Comparison of ENCODE assay signal across 10 cellular contexts in genomic region chr13:67736646-67737420, GRCh38.
DNase-seq lines count a peak whose midpoint lies in the region; ATAC-seq, FAIRE-seq and TF ChIP-seq lines count a peak whose summit lies in the region.
"Had no signal": no experiment of that assay in that cellular context is flagged by ENCODE, and none has a peak within 500 bp of the region (broad histone marks: within the 10 kb centered on the region; RNA-seq: fewer than 3 reads in every experiment).

No MANE protein-coding gene starts in this region.

- H3K27me3 ChIP-seq in pancreas = no peaks in the 10 kb centered on the region
- H3K27me3 ChIP-seq in effector memory CD4-positive, alpha-beta T cell (replicated peaks; ENCODE audit: control insufficient read depth, insufficient read depth, low read length, poor library complexity, severe bottlenecking) = no peaks in the 10 kb centered on the region

- no peak overlapping the region for H3K27ac ChIP-seq in pancreas
- no peak overlapping the region for H3K27ac ChIP-seq in effector memory CD4-positive, alpha-beta T cell (ENCODE audit: insufficient read depth, low read length, poor library complexity, severe bottlenecking)
- H3K27ac ChIP-seq: VCaP had no signal

- H3K9me3 ChIP-seq in pancreas = no peaks in the 10 kb centered on the region
- H3K9me3 ChIP-seq in effector memory CD4-positive, alpha-beta T cell (ENCODE audit: control insufficient read depth, low read length) = no peaks in the 10 kb centered on the region

- ATAC-seq in GM21619 (IDR thresholded peaks at IDR 0.05; ENCODE audit: unreplicated experiment) (peak; percentile 50), pancreas (peak in 1 of 4 donors; percentile 62), GM21423 (IDR thresholded peaks at IDR 0.05; ENCODE audit: unreplicated experiment) (no peak)
- ATAC-seq in activated naive CD4-positive, alpha-beta T cell treated with anti-CD3 and anti-CD28 coated beads, Interleukin-2, amount 50 U/mL, for 72 hours = no peak
- no peak for ATAC-seq in stimulated activated naive CD8-positive, alpha-beta T cell treated with anti-CD3 and anti-CD28 coated beads, Interleukin-15, Interleukin-2, amounts not matched to agents 100 U/mL and 50 U/mL, for 24 hours

- H3K36me3 ChIP-seq in pancreas = no peaks in the 10 kb centered on the region
- no peaks in the 10 kb centered on the region for H3K36me3 ChIP-seq in effector memory CD4-positive, alpha-beta T cell (ENCODE audit: control insufficient read depth, insufficient read depth, low read length)

- H3K4me1 ChIP-seq in pancreas = no peaks in the 10 kb centered on the region
- H3K4me1 ChIP-seq in effector memory CD4-positive, alpha-beta T cell (ENCODE audit: control insufficient read depth, insufficient read depth, low read length, poor library complexity, severe bottlenecking) = no peaks in the 10 kb centered on the region

- no peak overlapping the region for H3K27ac Mint-ChIP-seq in activated naive CD4-positive, alpha-beta T cell treated with anti-CD3 and anti-CD28 coated beads, Interleukin-2, amount 50 U/mL, for 72 hours
- H3K27ac Mint-ChIP-seq: stimulated activated naive CD8-positive, alpha-beta T cell treated with anti-CD3 and anti-CD28 coated beads, Interleukin-15, Interleukin-2, amounts not matched to agents 100 ng/mL and 50 ng/mL, for 24 hours had no signal

- intact Hi-C loops in pancreas (cut with DNase I) = no loop called here

- H3K4me3 ChIP-seq in pancreas = no peak overlapping the region
- H3K4me3 ChIP-seq in effector memory CD4-positive, alpha-beta T cell (ENCODE audit: insufficient read depth, low read depth, low read length, poor library complexity, severe bottlenecking) = no peak overlapping the region

- TF ChIP-seq CTCF in pancreas (IDR thresholded peaks at IDR 0.05) = no peak

- peaks cover 0 to 4% of the 10 kb centered on the region in 2 donors for H3K36me3 Mint-ChIP-seq in activated naive CD4-positive, alpha-beta T cell treated with anti-CD3 and anti-CD28 coated beads, Interleukin-2, amount 50 U/mL, for 72 hours

- 19 to 33% methylated on average over 4 of the region's 4 CpGs for WGBS in pancreas, 2 donors

- DNase-seq in NCI-H1048 (lab: John Stamatoyannopoulos, UW) (peak; percentile 35), pancreas (no peak)
- no peak for DNase-seq in activated naive CD4-positive, alpha-beta T cell treated with anti-CD3 and anti-CD28 coated beads, Interleukin-2, amount 50 U/mL, for 72 hours (ENCODE audit: low spot score in 2 of 2)
- DNase-seq in stimulated activated naive CD8-positive, alpha-beta T cell treated with anti-CD3 and anti-CD28 coated beads, Interleukin-15, Interleukin-2, amounts not matched to agents 100 U/mL and 50 U/mL, for 24 hours = no peak
- DNase-seq in effector memory CD4-positive, alpha-beta T cell = no peak

- peak; percentile 87 for FAIRE-seq in endometrium (lab: Jason Lieb, UNC)
- FAIRE-seq in pancreas (lab: Jason Lieb, UNC) = peak; percentile 70

- peaks cover 18 to 25% of the 10 kb centered on the region in 2 donors for H3K9me3 Mint-ChIP-seq in activated naive CD4-positive, alpha-beta T cell treated with anti-CD3 and anti-CD28 coated beads, Interleukin-2, amount 50 U/mL, for 72 hours
